ENCODE assay signal across 10 cellular contexts in the genomic region with DNA sequence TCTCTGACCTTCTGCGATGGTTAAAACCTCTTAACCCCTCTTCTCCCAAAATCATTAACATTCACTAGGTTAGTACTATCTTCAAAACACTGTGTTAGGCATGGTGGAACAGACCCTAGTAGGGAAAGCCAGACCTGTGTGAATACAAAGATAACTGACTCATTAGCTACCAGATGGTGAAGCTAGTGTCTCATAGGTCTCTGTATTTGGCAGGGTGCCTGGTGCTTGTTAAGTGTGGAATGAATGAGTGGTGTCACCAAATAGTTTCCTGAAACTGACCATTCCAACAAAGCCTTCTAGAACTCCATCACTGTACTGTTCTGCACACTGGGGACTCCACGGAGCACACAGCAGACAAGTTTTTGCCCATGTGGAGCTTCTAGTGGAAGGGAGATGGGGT. TPM values are rescaled to one million over a fixed set of nuclear protein-coding genes. Genes with fewer than 3 reads are reported as not detected.
DNase-seq lines count a peak whose midpoint lies in the region; ATAC-seq and TF ChIP-seq lines count a peak whose summit lies in the region.
"Had no signal": no experiment of that assay in that cellular context is flagged by ENCODE, and none has a peak within 500 bp of the region (broad histone marks: within the 10 kb centered on the region; RNA-seq: fewer than 3 reads in every experiment).

No MANE protein-coding gene starts in this region.

- H4K91ac ChIP-seq in mesenchymal stem cell (ENCODE audit: low read length): no peak overlapping the region

- peaks cover 0 to 4% of the 10 kb centered on the region in 2 experiments for H3K27me3 ChIP-seq in mesenchymal stem cell (ENCODE audit: control insufficient read depth in 1 of 2, insufficient read depth in 1 of 2, low read length in 2 of 2)
- H3K27me3 ChIP-seq: heart left ventricle, uterus had no signal

- H2AK5ac ChIP-seq in mesenchymal stem cell (ENCODE audit: low read length, severe bottlenecking): no peak overlapping the region

- H3K4me3 ChIP-seq in mesenchymal stem cell (ENCODE audit: insufficient read depth in 1 of 2, low read depth in 1 of 2, low read length in 2 of 2): no peak overlapping the region
- H3K4me3 ChIP-seq: heart left ventricle, uterus had no signal

- no peak overlapping the region for H2BK120ac ChIP-seq in mesenchymal stem cell (ENCODE audit: low read depth, low read length)

- H3K23ac ChIP-seq in mesenchymal stem cell (ENCODE audit: low read length in 2 of 2): no peak overlapping the region

- no peak overlapping the region for H3K18ac ChIP-seq in mesenchymal stem cell (ENCODE audit: low read depth in 1 of 2, low read length in 2 of 2)

- no peak overlapping the region for H2BK5ac ChIP-seq in mesenchymal stem cell (ENCODE audit: low read depth, low read length, poor library complexity, severe bottlenecking)

- no peak overlapping the region for H3K4ac ChIP-seq in mesenchymal stem cell (ENCODE audit: low read depth in 1 of 2, low read length in 2 of 2)

- peak overlapping the region; percentile 36 for H3K27ac ChIP-seq in mesenchymal stem cell (ENCODE audit: low read length, poor library complexity, severe bottlenecking)
- H3K27ac ChIP-seq: heart left ventricle, uterus had no signal

- no peak overlapping the region for H3K27ac Mint-ChIP-seq in progenitor cell of endocrine pancreas
- no peak overlapping the region for H3K27ac Mint-ChIP-seq in activated T-cell treated with anti-CD3 and anti-CD28 coated beads, Interleukin-2, amount 50 U/mL, for 72 hours

- H4K8ac ChIP-seq in mesenchymal stem cell (ENCODE audit: low read length): no peak overlapping the region

- H3K36me3 ChIP-seq in mesenchymal stem cell (ENCODE audit: control insufficient read depth in 1 of 2, insufficient read depth in 2 of 2, low read depth in 1 of 2, low read length in 2 of 2): peaks cover 0 to 5% of the 10 kb centered on the region in 2 experiments
- H3K36me3 ChIP-seq: uterus had no signal

- no peaks in the 10 kb centered on the region for H3K9me3 ChIP-seq in mesenchymal stem cell (ENCODE audit: control insufficient read depth, low read length)
- H3K9me3 ChIP-seq: heart left ventricle, uterus had no signal

- no peak overlapping the region for H2BK12ac ChIP-seq in mesenchymal stem cell (ENCODE audit: low read length in 2 of 2)

- no peaks in the 10 kb centered on the region for H3K9me3 Mint-ChIP-seq in progenitor cell of endocrine pancreas (ENCODE audit: low read depth)
- H3K9me3 Mint-ChIP-seq in activated T-cell treated with anti-CD3 and anti-CD28 coated beads, Interleukin-2, amount 50 U/mL, for 72 hours: no peaks in the 10 kb centered on the region

- ATAC-seq in activated T-cell treated with anti-CD3 and anti-CD28 coated beads, Interleukin-2, amount 50 U/mL, for 72 hours (replicated peaks in 1 of 2): no peak
- ATAC-seq in HG02840 (IDR thresholded peaks at IDR 0.05; ENCODE audit: low FRiP score, unreplicated experiment): no peak

- DNase-seq in DMS 273 (lab: John Stamatoyannopoulos, UW; ENCODE audit: unreplicated experiment): peak; percentile 93
- DNase-seq in LHCN-M2 (ENCODE audit: low read depth): peak; percentile 96
- DNase-seq in amniotic epithelial cell (ENCODE audit: low read depth): peak; percentile 85
- DNase-seq in mesenchymal stem cell: peak; percentile 61
- no peak for DNase-seq in progenitor cell of endocrine pancreas (ENCODE audit: low spot score, unreplicated experiment)
- DNase-seq in activated T-cell treated with anti-CD3 and anti-CD28 coated beads, Interleukin-2, amount 50 U/mL, for 72 hours: no peak
- no peak for DNase-seq in globus pallidus (ENCODE audit: low spot score)
- DNase-seq: uterus had no signal

- H3K14ac ChIP-seq in mesenchymal stem cell (ENCODE audit: low read length in 2 of 2): no peak overlapping the region

- WGBS in mesenchymal stem cell: 89% methylated on average over 1 of the region's 2 CpGs

- H3K9ac ChIP-seq in mesenchymal stem cell (ENCODE audit: low read length): no peak overlapping the region

- H3K79me1 ChIP-seq in mesenchymal stem cell (replicated peaks; ENCODE audit: low read length, poor library complexity, severe bottlenecking): no peaks in the 10 kb centered on the region

- no peak for TF ChIP-seq CTCF in progenitor cell of endocrine pancreas (IDR thresholded peaks at IDR 0.05; ENCODE audit: unreplicated experiment)

- no peak overlapping the region for H2AFZ ChIP-seq in mesenchymal stem cell (ENCODE audit: low read depth, low read length)

- no peak overlapping the region for H3K4me2 ChIP-seq in mesenchymal stem cell (ENCODE audit: low read length, poor library complexity, severe bottlenecking)

- H3K4me1 Mint-ChIP-seq in progenitor cell of endocrine pancreas (ENCODE audit: low read depth): peaks cover 9% of the 10 kb centered on the region
- H3K4me1 Mint-ChIP-seq in activated T-cell treated with anti-CD3 and anti-CD28 coated beads, Interleukin-2, amount 50 U/mL, for 72 hours (ENCODE audit: low read depth): no peaks in the 10 kb centered on the region

- no peak overlapping the region for H2BK15ac ChIP-seq in mesenchymal stem cell (ENCODE audit: low read depth, poor library complexity, severe bottlenecking)

- no peaks in the 10 kb centered on the region for H3K27me3 Mint-ChIP-seq in progenitor cell of endocrine pancreas
- no peaks in the 10 kb centered on the region for H3K27me3 Mint-ChIP-seq in activated T-cell treated with anti-CD3 and anti-CD28 coated beads, Interleukin-2, amount 50 U/mL, for 72 hours (ENCODE audit: low read depth)

- peaks cover 16% of the 10 kb centered on the region for H3K4me1 ChIP-seq in mesenchymal stem cell (ENCODE audit: control insufficient read depth, insufficient read depth, low read depth, low read length)
- H3K4me1 ChIP-seq: uterus had no signal

- no peak overlapping the region for H3K4me3 Mint-ChIP-seq in progenitor cell of endocrine pancreas (ENCODE audit: low read depth)
- no peak overlapping the region for H3K4me3 Mint-ChIP-seq in activated T-cell treated with anti-CD3 and anti-CD28 coated beads, Interleukin-2, amount 50 U/mL, for 72 hours

- H3K36me3 Mint-ChIP-seq in progenitor cell of endocrine pancreas (ENCODE audit: insufficient read depth): peaks cover 23% of the 10 kb centered on the region
- no peaks in the 10 kb centered on the region for H3K36me3 Mint-ChIP-seq in activated T-cell treated with anti-CD3 and anti-CD28 coated beads, Interleukin-2, amount 50 U/mL, for 72 hours (ENCODE audit: insufficient read depth in 2 of 2)

RNA-seq across cellular contexts. Expression of a gene that starts 27.7 kb away (rescaled TPM):
- total RNA-seq in LHCN-M2 (2014; rRNA removed) (89.2 and 117 TPM in 2 replicates), progenitor cell of endocrine pancreas (140 and 152 TPM in 2 replicates)
- 42.7 TPM for polyA plus RNA-seq in LHCN-M2 (2012)
- polyA plus RNA-seq in mesenchymal stem cell (2013, experiment 1 of 2): 67.7 TPM
- 72.9 TPM for polyA plus RNA-seq in mesenchymal stem cell (2013, experiment 2 of 2)
- 10 to 100 TPM; 72.8 to 76.7 TPM for total RNA-seq in activated T-cell treated with anti-CD3 and anti-CD28 coated beads, Interleukin-2, amount 50 U/mL, for 72 hours

Comparison
In these comparisons a context has a peak if more than half of its experiments do, and no peak if none do; other contexts are left out.
1. DNase-seq: peak in DMS 273 (single experiment), LHCN-M2 (single experiment), amniotic epithelial cell (single experiment) and mesenchymal stem cell (single experiment); none in progenitor cell of endocrine pancreas (single experiment), activated T-cell treated with anti-CD3 and anti-CD28 coated beads, Interleukin-2, amount 50 U/mL, for 72 hours (0 of 2) and globus pallidus (single experiment).